Comparison of ENCODE assay signal across 8 cellular contexts in genomic region chr16:68538880-68539701, GRCh38. TPM values are rescaled to one million over a fixed set of nuclear protein-coding genes. Genes with fewer than 3 reads are reported as not detected.
DNase-seq lines count a peak whose midpoint lies in the region; ATAC-seq and TF ChIP-seq lines count a peak whose summit lies in the region.

Gene ZFP90 (plus strand): TSS chr16:68539291. CDS start chr16:68539793, 502 bp downstream.

- peak within 1 kb of the TSS; percentile 99 to 100 for H3K27ac Mint-ChIP-seq in stimulated activated naive CD8-positive, alpha-beta T cell treated with anti-CD3 and anti-CD28 coated beads, Interleukin-15, amount 100 ng/mL, for 72 hours

- TF ChIP-seq CTCF in DND-41 (IDR thresholded peaks at IDR 0.05; ENCODE audit: borderline replicate concordance, extremely low read depth, low read length, poor library complexity, severe bottlenecking): no peak
- TF ChIP-seq CTCF in RWPE1 (conservative IDR thresholded peaks at IDR 0.05; ENCODE audit: low read depth): no peak
- TF ChIP-seq CTCF in neural cell (IDR thresholded peaks at IDR 0.05; ENCODE audit: poor library complexity, severe bottlenecking): no peak

- no peaks in the 10 kb centered on the region for H3K27me3 Mint-ChIP-seq in stimulated activated naive CD8-positive, alpha-beta T cell treated with anti-CD3 and anti-CD28 coated beads, Interleukin-15, amount 100 ng/mL, for 72 hours

- H3K27ac ChIP-seq in DND-41 (ENCODE audit: low read length) (peak within 1 kb of the TSS; percentile 81), GM23248 (no peak within 1 kb of the TSS), RWPE1 (peak within 1 kb of the TSS; percentile 77), neural cell (ENCODE audit: low read length) (peak within 1 kb of the TSS; percentile 89)

- peak; percentile 20 for TF ChIP-seq EP300 in neural cell (conservative IDR thresholded peaks at IDR 0.05; ENCODE audit: poor library complexity, severe bottlenecking)

- H3K9ac ChIP-seq in DND-41 (ENCODE audit: low read depth, low read length): peak within 1 kb of the TSS; percentile 85
- H3K9ac ChIP-seq in GM23248: peak within 1 kb of the TSS; percentile 86
- H3K9ac ChIP-seq in neural cell (ENCODE audit: low read length): peak within 1 kb of the TSS; percentile 98

- H3K4me1 Mint-ChIP-seq in stimulated activated naive CD8-positive, alpha-beta T cell treated with anti-CD3 and anti-CD28 coated beads, Interleukin-15, amount 100 ng/mL, for 72 hours: peaks cover 37% of the 10 kb centered on the region

- CTCF ChIA-PET in RWPE1 (lab: Yijun Ruan, JAX): interaction anchor here (1.0 kb wide), 1 partner anchor 18 kb away, joined by 4 read pairs; no protein-coding TSS in a partner anchor

- H3K9me2 ChIP-seq in GM23248 (ENCODE audit: insufficient read depth) (no peaks in the 10 kb centered on the region), neural cell (ENCODE audit: insufficient read depth, low read length) (no peaks in the 10 kb centered on the region)

- H3F3A ChIP-seq in GM23248 (ENCODE audit: insufficient read depth) (no peaks in the 10 kb centered on the region), neural cell (ENCODE audit: insufficient read depth, low read length, poor library complexity, severe bottlenecking) (no peaks in the 10 kb centered on the region)

- H3K27me3 ChIP-seq in DND-41 (ENCODE audit: insufficient read depth, low read length, poor library complexity) (no peaks in the 10 kb centered on the region), GM23248 (replicated peaks; ENCODE audit: insufficient read depth) (no peaks in the 10 kb centered on the region), neural cell (ENCODE audit: insufficient read depth, low read depth, low read length) (no peaks in the 10 kb centered on the region)

- 1 to 2% methylated on average over 50 to 63 of the region's 71 CpGs for WGBS in GM23248 (ENCODE audit: low coverage in 1 of 2, low lambda C conversion rate in 2 of 2, missing lambda C conversion rate in 2 of 2), 2 experiments

- in situ Hi-C loops in GM23248 (cut with MboI): no loop called here

- H3K4me1 ChIP-seq in DND-41 (ENCODE audit: insufficient read depth, low read length): peaks cover 17% of the 10 kb centered on the region
- 0 out of 2 replicates have a peak, but pooled peaks cover 6% of the 10 kb centered on the region for H3K4me1 ChIP-seq in GM23248 (ENCODE audit: insufficient read depth)

- H3K4me3 Mint-ChIP-seq in stimulated activated naive CD8-positive, alpha-beta T cell treated with anti-CD3 and anti-CD28 coated beads, Interleukin-15, amount 100 ng/mL, for 72 hours: peak within 1 kb of the TSS; percentile 91 to 98

- H2AFZ ChIP-seq in DND-41 (ENCODE audit: low read depth, low read length) (peak within 1 kb of the TSS; percentile 92), GM23248 (peak within 1 kb of the TSS; percentile 99), neural cell (ENCODE audit: low read depth, low read length) (peak within 1 kb of the TSS; percentile 91)

- H4K20me1 ChIP-seq in DND-41 (ENCODE audit: insufficient read depth, low read length) (no peaks in the 10 kb centered on the region), GM23248 (ENCODE audit: insufficient read depth) (no peaks in the 10 kb centered on the region), neural cell (ENCODE audit: insufficient read depth) (no peaks in the 10 kb centered on the region)

- H3K4me2 ChIP-seq in DND-41 (ENCODE audit: insufficient read depth, low read length) (peak within 1 kb of the TSS; percentile 82), GM23248 (ENCODE audit: unreplicated experiment) (peak within 1 kb of the TSS; percentile 84), neural cell (ENCODE audit: low read length) (peak within 1 kb of the TSS; percentile 86)

- H3K36me3 ChIP-seq in DND-41 (ENCODE audit: insufficient read depth, low read length) (peaks cover 13% of the 10 kb centered on the region), GM23248 (ENCODE audit: low read depth) (no peaks in the 10 kb centered on the region), neural cell (ENCODE audit: insufficient read depth, low read length) (peaks cover 17% of the 10 kb centered on the region)

- H3K4me3 ChIP-seq in DND-41 (ENCODE audit: low read depth in 1 of 2, low read length in 2 of 2) (peak within 1 kb of the TSS; percentile 67 to 76), GM23248 (peak within 1 kb of the TSS; percentile 82), neural cell (ENCODE audit: low read length) (peak within 1 kb of the TSS; percentile 91)

- H3K79me2 ChIP-seq in DND-41 (ENCODE audit: insufficient read depth, low read length): peaks cover 14% of the 10 kb centered on the region
- peaks cover 32% of the 10 kb centered on the region for H3K79me2 ChIP-seq in GM23248 (ENCODE audit: insufficient read depth)
- H3K79me2 ChIP-seq in neural cell (replicated peaks; ENCODE audit: insufficient read depth, low read length): peaks cover 30% of the 10 kb centered on the region

- peak; percentile 95 for ATAC-seq in DND-41 (ENCODE audit: insufficient read depth, low read depth)
- ATAC-seq in stimulated activated naive CD8-positive, alpha-beta T cell treated with anti-CD3 and anti-CD28 coated beads, Interleukin-15, amount 100 ng/mL, for 72 hours: peak; percentile 96

- DNase-seq in DND-41: peak; percentile 85
- DNase-seq in GM23248: peak; percentile 97
- DNase-seq in Kasumi-1 (lab: John Stamatoyannopoulos, UW): peak; percentile 79 to 81
- peak; percentile 95 for DNase-seq in RWPE1 (ENCODE audit: low spot score)
- DNase-seq in activated T-helper 9 cell treated with anti-CD3 and anti-CD28 coated beads, Interleukin-2, amount 50 U/mL, for 16 hours (ENCODE audit: low read depth): peak; percentile 81
- DNase-seq in fibroblast of the conjunctiva (ENCODE audit: low read depth): peak; percentile 75
- peak; percentile 86 to 89 for DNase-seq in stimulated activated naive CD8-positive, alpha-beta T cell treated with anti-CD3 and anti-CD28 coated beads, Interleukin-15, amount 100 ng/mL, for 72 hours

- H3K9me3 ChIP-seq in DND-41 (ENCODE audit: insufficient read depth, low read length, severe bottlenecking) (no peaks in the 10 kb centered on the region), GM23248 (ENCODE audit: low read depth) (no peaks in the 10 kb centered on the region), neural cell (ENCODE audit: low read length) (peaks cover 6% of the 10 kb centered on the region)

- no peak for TF ChIP-seq RAD21 in neural cell (conservative IDR thresholded peaks at IDR 0.05)

- POLR2A ChIA-PET in RWPE1 (lab: Yijun Ruan, JAX; ENCODE audit: low non-redundant PET): no interaction called here

- H3K9me3 Mint-ChIP-seq in stimulated activated naive CD8-positive, alpha-beta T cell treated with anti-CD3 and anti-CD28 coated beads, Interleukin-15, amount 100 ng/mL, for 72 hours: peaks cover 10 to 15% of the 10 kb centered on the region in 2 donors

TF ChIP-seq in neural cell, 6 proteins besides CTCF, POLR2A, EP300 and RAD21:
- TF ChIP-seq REST (IDR thresholded peaks at IDR 0.05; ENCODE audit: borderline replicate concordance) (peak; percentile 75), SMC3 (conservative IDR thresholded peaks at IDR 0.05; ENCODE audit: poor library complexity) (peak; percentile 12), MXI1 (conservative IDR thresholded peaks at IDR 0.05; ENCODE audit: poor library complexity, severe bottlenecking) (peak; percentile 44), POLR2AphosphoS5 (IDR thresholded peaks at IDR 0.05) (peak; percentile 93), TAF1 (IDR thresholded peaks at IDR 0.05; ENCODE audit: low read depth) (peak; percentile 78), EZH2 (IDR thresholded peaks at IDR 0.05; ENCODE audit: borderline replicate concordance, insufficient read depth, low read length, poor library complexity, severe bottlenecking) (no peak)

RNA-seq across cellular contexts. Expression of gene ZFP90, which starts in this region (rescaled TPM):
- 20.6 and 52.4 TPM in 2 replicates for total RNA-seq in GM23248 (2014; rRNA removed; shearing (Covaris generic))
- 11.9 and 15.6 TPM in 2 replicates for polyA plus RNA-seq in GM23248 (2016; fragmentation: Nextera tagmentation; extraction: Ambion mirVana)
- 73.6 TPM in 2 replicates for polyA plus RNA-seq in neural cell
- polyA minus RNA-seq in neural cell: 132 and 148 TPM in 2 replicates
